In the genomic region with DNA sequence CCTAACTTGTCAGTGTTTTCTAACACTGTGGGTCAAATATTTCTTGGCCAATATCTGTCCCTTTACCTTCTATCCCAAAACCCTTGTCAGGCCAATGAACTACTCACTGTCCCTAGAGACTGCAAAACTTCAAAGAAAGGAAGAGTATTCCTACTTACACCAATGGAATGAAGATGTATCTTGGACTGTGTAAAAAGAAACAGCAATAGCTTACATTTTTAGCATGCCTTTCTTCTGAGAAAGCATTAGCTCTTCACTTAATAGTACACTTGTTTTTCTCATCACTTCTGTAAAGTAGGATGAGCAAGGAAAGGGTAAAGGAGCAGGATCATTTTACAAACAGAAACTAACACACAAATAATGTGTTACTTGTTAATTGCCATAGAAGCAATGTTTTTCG, we compare ENCODE assay signal across 1 cellular context.
TF ChIP-seq lines count a peak whose summit lies in the region.

No MANE protein-coding gene starts in this region.

TF ChIP-seq in HepG2, 621 proteins besides CTCF, POLR2A, EP300 and RAD21 (continued from another document):
- no peak for TF ChIP-seq RAD51 (IDR thresholded peaks at IDR 0.05; ENCODE audit: borderline replicate concordance)
- no peak for TF ChIP-seq ZC3H4 (CRISPR knock-in tag; IDR thresholded peaks at IDR 0.05; ENCODE audit: borderline replicate concordance)
- TF ChIP-seq, protein P1, sequence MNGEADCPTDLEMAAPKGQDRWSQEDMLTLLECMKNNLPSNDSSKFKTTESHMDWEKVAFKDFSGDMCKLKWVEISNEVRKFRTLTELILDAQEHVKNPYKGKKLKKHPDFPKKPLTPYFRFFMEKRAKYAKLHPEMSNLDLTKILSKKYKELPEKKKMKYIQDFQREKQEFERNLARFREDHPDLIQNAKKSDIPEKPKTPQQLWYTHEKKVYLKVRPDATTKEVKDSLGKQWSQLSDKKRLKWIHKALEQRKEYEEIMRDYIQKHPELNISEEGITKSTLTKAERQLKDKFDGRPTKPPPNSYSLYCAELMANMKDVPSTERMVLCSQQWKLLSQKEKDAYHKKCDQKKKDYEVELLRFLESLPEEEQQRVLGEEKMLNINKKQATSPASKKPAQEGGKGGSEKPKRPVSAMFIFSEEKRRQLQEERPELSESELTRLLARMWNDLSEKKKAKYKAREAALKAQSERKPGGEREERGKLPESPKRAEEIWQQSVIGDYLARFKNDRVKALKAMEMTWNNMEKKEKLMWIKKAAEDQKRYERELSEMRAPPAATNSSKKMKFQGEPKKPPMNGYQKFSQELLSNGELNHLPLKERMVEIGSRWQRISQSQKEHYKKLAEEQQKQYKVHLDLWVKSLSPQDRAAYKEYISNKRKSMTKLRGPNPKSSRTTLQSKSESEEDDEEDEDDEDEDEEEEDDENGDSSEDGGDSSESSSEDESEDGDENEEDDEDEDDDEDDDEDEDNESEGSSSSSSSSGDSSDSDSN (CRISPR knock-in tag; IDR thresholded peaks at IDR 0.05), result no peak
- TF ChIP-seq, protein P2, sequence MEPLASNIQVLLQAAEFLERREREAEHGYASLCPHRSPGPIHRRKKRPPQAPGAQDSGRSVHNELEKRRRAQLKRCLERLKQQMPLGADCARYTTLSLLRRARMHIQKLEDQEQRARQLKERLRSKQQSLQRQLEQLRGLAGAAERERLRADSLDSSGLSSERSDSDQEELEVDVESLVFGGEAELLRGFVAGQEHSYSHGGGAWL (CRISPR knock-in tag; IDR thresholded peaks at IDR 0.05), result no peak
- TF ChIP-seq PHF5A (CRISPR knock-in tag; IDR thresholded peaks at IDR 0.05; ENCODE audit: low read depth, unreplicated experiment), result no peak
- no peak for TF ChIP-seq ZNF354B (CRISPR knock-in tag; IDR thresholded peaks at IDR 0.05)
- no peak for TF ChIP-seq ZFP37 (CRISPR knock-in tag; IDR thresholded peaks at IDR 0.05; ENCODE audit: borderline replicate concordance)
- TF ChIP-seq ZMAT3 (CRISPR knock-in tag; conservative IDR thresholded peaks at IDR 0.05), result no peak
- no peak for TF ChIP-seq PRMT3 (CRISPR knock-in tag; IDR thresholded peaks at IDR 0.05; ENCODE audit: borderline replicate concordance, low read depth)
- TF ChIP-seq FOXP1 (IDR thresholded peaks at IDR 0.05), result no peak
- no peak for TF ChIP-seq FOXP1 (CRISPR knock-in tag; IDR thresholded peaks at IDR 0.05)
